ENCODE assay signal across 6 cellular contexts in genomic region chr1:2759433-2759832, GRCh38. TPM values are rescaled to one million over a fixed set of nuclear protein-coding genes. Genes with fewer than 3 reads are reported as not detected.
A peak's percentile ranks its signal among the peaks of the same experiment; 100 is the strongest.
DNase-seq lines count a peak whose midpoint lies in the region; ATAC-seq and TF ChIP-seq lines count a peak whose summit lies in the region.
"Not testable (repeated sequence)": the region's sequence is repeated elsewhere in the genome, so short reads cannot be mapped to it uniquely, and the experiment has no call there.

No MANE protein-coding gene starts in this region.

- not testable (repeated sequence) for ATAC-seq in PC-3, Right ventricle myocardium inferior

- 51 to 61% methylated on average over 9 to 12 of the region's 13 CpGs for WGBS in sigmoid colon, 2 donors

- H3K9me2 ChIP-seq in PC-3 (replicated peaks; ENCODE audit: low read length), result not testable (repeated sequence)

- BruUV-seq in PC-3 (replicated peaks; lab: Mats Ljungman, UMichigan), result not testable (repeated sequence)

- not testable (repeated sequence) for H3K4me1 ChIP-seq in PC-3 (ENCODE audit: insufficient read depth, low read length); sigmoid colon

- H3F3A ChIP-seq in PC-3 (ENCODE audit: low read length, unreplicated experiment), result not testable (repeated sequence)

- H2AFZ ChIP-seq in PC-3 (ENCODE audit: low read length), result not testable (repeated sequence)

- DNase-seq in H4 (ENCODE audit: low spot score), result peak; percentile 15
- DNase-seq in PC-3, result peak; percentile 0
- peak; percentile 13 for DNase-seq in activated naive CD4-positive, alpha-beta T cell treated with anti-CD3 and anti-CD28 coated beads, Interleukin-2, amount 50 U/mL, for 16 hours
- peak; percentile 58 for DNase-seq in Right ventricle myocardium inferior (ENCODE audit: missing footprints)
- peak; percentile 91 for DNase-seq in mesenteric fat pad (ENCODE audit: low spot score)
- peak; percentile 50 for DNase-seq in sigmoid colon

- H3K9ac ChIP-seq in PC-3 (ENCODE audit: low read length), result not testable (repeated sequence)

- not testable (repeated sequence) for H3K27ac ChIP-seq in PC-3 (ENCODE audit: low read length); sigmoid colon

- CTCF ChIA-PET in PC-3 (lab: Charles Lee), result not testable (repeated sequence)

- H3K4me3 ChIP-seq in PC-3 (ENCODE audit: low read length); sigmoid colon: not testable (repeated sequence)

- not testable (repeated sequence) for H3K79me2 ChIP-seq in PC-3 (ENCODE audit: low read length)

- H3K36me3 ChIP-seq in PC-3 (ENCODE audit: low read depth, low read length); sigmoid colon: not testable (repeated sequence)

- not testable (repeated sequence) for H3K27me3 ChIP-seq in PC-3 (ENCODE audit: low read length); sigmoid colon

- TF ChIP-seq CTCF in PC-3 (conservative IDR thresholded peaks at IDR 0.05; ENCODE audit: low read depth, low read length); sigmoid colon (IDR thresholded peaks at IDR 0.05): not testable (repeated sequence)

- not testable (repeated sequence) for H4K20me1 ChIP-seq in PC-3 (ENCODE audit: low read length)

- POLR2A ChIA-PET in PC-3 (lab: Charles Lee; ENCODE audit: unreplicated experiment), result not testable (repeated sequence)

- TF ChIP-seq POLR2A in sigmoid colon (IDR thresholded peaks at IDR 0.05), result not testable (repeated sequence)

- intact Hi-C loops in PC-3 (cut with micrococcal nuclease); Right ventricle myocardium inferior (cut with DNase I); sigmoid colon (cut with DNase I): not testable (repeated sequence)

- not testable (repeated sequence) for H3K9me3 ChIP-seq in PC-3 (ENCODE audit: low read length); sigmoid colon

- not testable (repeated sequence) for TF ChIP-seq EP300 in sigmoid colon (IDR thresholded peaks at IDR 0.05)

- H3K4me2 ChIP-seq in PC-3 (ENCODE audit: low read length), result not testable (repeated sequence)

RNA-seq across cellular contexts. Expression of gene TTC34, which starts 42.1 kb away (rescaled TPM):
- total RNA-seq in H4 (2014; rRNA removed; shearing (Covaris generic)), result 0.10 and 0.12 TPM in 2 replicates
- total RNA-seq in PC-3 (2014; rRNA removed) (0.11 and 1.2 TPM in 2 replicates), Right ventricle myocardium inferior (0.70 TPM), mesenteric fat pad (0.35 TPM), sigmoid colon (under 1 TPM; 0.16 to 0.83 (median 0.63) TPM)
- under 1 TPM in 2 of 3 donors, not detected in 1; under 0.01 to 0.57 TPM for polyA plus RNA-seq in sigmoid colon

Comparison
In these comparisons a context has a peak if more than half of its experiments do, and no peak if none do; other contexts are left out.
1. DNase-seq: peak in every context shown above with its lines; median percentile 91 in mesenteric fat pad; 58 in Right ventricle myocardium inferior; 50 in sigmoid colon; 15 in H4; 13 in activated naive CD4-positive, alpha-beta T cell treated with anti-CD3 and anti-CD28 coated beads, Interleukin-2, amount 50 U/mL, for 16 hours; 0 in PC-3.